Comparison of ENCODE assay signal across 8 cellular contexts in the genomic region with DNA sequence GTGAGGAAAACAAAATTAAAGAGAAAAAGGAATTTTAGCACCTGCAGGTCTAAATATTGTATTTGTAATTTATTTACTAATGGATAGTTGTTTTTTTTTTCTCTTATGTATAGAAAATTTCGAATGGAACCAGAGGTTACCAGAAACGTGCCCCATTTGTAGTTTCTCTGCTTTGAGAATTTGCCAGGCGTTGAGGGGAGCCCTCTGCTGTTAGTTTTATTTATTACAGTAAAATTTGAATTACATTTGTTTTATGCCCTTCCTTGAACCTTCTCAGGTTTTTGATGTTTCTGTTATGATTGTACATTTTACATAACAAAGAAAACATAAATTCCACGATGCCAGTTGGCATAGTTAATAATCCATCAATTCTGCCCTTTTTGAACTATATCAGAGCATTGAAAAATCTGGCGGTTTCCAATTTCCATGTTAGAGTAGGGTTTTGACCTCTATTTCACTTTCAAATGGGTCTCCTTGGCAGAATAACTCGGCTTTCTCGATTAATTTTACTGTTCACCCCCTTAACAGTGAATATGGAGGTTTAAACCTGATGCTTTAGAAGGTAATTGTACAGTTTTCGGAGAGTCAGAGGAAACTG. TPM values are rescaled to one million over a fixed set of nuclear protein-coding genes. Genes with fewer than 3 reads are reported as not detected.
DNase-seq lines count a peak whose midpoint lies in the region; ATAC-seq and TF ChIP-seq lines count a peak whose summit lies in the region.

No MANE protein-coding gene starts in this region.

- no peak overlapping the region for H2BK120ac ChIP-seq in mesendoderm (ENCODE audit: low read depth, low read length)

- CTCF ChIA-PET in mammary epithelial cell (lab: Charles Lee; ENCODE audit: low non-redundant PET): interaction anchor here (1.3 kb wide), 1 partner anchor 132 kb away, joined by 7 read pairs; no protein-coding TSS in a partner anchor

- no peak overlapping the region for H3K56ac ChIP-seq in mesendoderm (ENCODE audit: low read length)

- no peaks in the 10 kb centered on the region for H4K20me1 ChIP-seq in mammary epithelial cell (ENCODE audit: insufficient read depth, low read length)

- ATAC-seq in Right ventricle myocardium superior (ENCODE audit: poor library complexity): peak; percentile 54
- ATAC-seq in GM19035 (IDR thresholded peaks at IDR 0.05; ENCODE audit: unreplicated experiment): no peak
- ATAC-seq in GM18519 (IDR thresholded peaks at IDR 0.05; ENCODE audit: low FRiP score, unreplicated experiment): no peak

- DNase-seq in Right ventricle myocardium superior (no peak), cardiac septum (ENCODE audit: low spot score) (no peak), NCI-H2029 treated with DMSO at 0.1 percent for 48 hours (lab: John Stamatoyannopoulos, UW) (peak; percentile 65), mammary epithelial cell (no peak), mesendoderm (peak; percentile 10), amniotic stem cell (lab: John Stamatoyannopoulos, UW) (no peak)

- H3K4me2 ChIP-seq in mammary epithelial cell (ENCODE audit: insufficient read depth, low read depth, low read length): no peak overlapping the region
- no peak overlapping the region for H3K4me2 ChIP-seq in mesendoderm (ENCODE audit: low read length)

- H3K23ac ChIP-seq in mesendoderm (ENCODE audit: low read length): no peak overlapping the region

- H3K9me3 ChIP-seq in mammary epithelial cell (replicated peaks; ENCODE audit: insufficient read depth, low read length): no peaks in the 10 kb centered on the region

- no peaks in the 10 kb centered on the region for H3K36me3 ChIP-seq in mammary epithelial cell (ENCODE audit: insufficient read depth, low read length)
- H3K36me3 ChIP-seq in mesendoderm (ENCODE audit: control insufficient read depth, insufficient read depth, low read length): no peaks in the 10 kb centered on the region

- H3K79me2 ChIP-seq in mammary epithelial cell (ENCODE audit: insufficient read depth, low read length): no peaks in the 10 kb centered on the region
- no peaks in the 10 kb centered on the region for H3K79me2 ChIP-seq in mesendoderm (ENCODE audit: control insufficient read depth, insufficient read depth, low read length)

- H2BK5ac ChIP-seq in mesendoderm (ENCODE audit: low read length): no peak overlapping the region

- intact Hi-C loops in Right ventricle myocardium superior (cut with DNase I) (loop anchor here (2.0 kb wide), 1 partner anchor 131 kb away; no protein-coding TSS in a partner anchor), cardiac septum (cut with DNase I) (loop anchor here (1.0 kb wide), 1 partner anchor 132 kb away; no protein-coding TSS in a partner anchor), mammary epithelial cell (cut with micrococcal nuclease) (loop anchor here (1.0 kb wide), 2 partner anchors 60 to 132 kb away; no protein-coding TSS in a partner anchor)

- 34% methylated on average over 6 of the region's 8 CpGs for WGBS in mammary epithelial cell (ENCODE audit: low coverage, missing lambda C conversion rate)
- WGBS in mesendoderm (ENCODE audit: extremely low coverage, insufficient coverage, low lambda C conversion rate): no CpG with 5 or more reads among the region's 8 CpGs

- H3K27ac ChIP-seq in mammary epithelial cell (ENCODE audit: insufficient read depth, low read depth, low read length) (no peak overlapping the region), mesendoderm (ENCODE audit: low read depth, low read length) (no peak overlapping the region)

- H3K4ac ChIP-seq in mesendoderm (ENCODE audit: low read depth, low read length): no peak overlapping the region

- H2BK15ac ChIP-seq in mesendoderm (replicated peaks; ENCODE audit: low read depth): no peak overlapping the region

- no peaks in the 10 kb centered on the region for H3K27me3 ChIP-seq in mammary epithelial cell (ENCODE audit: insufficient read depth, low read length)
- H3K27me3 ChIP-seq in mesendoderm (ENCODE audit: insufficient read depth, low read length, poor library complexity): no peaks in the 10 kb centered on the region

- TF ChIP-seq CTCF in mammary epithelial cell (conservative IDR thresholded peaks at IDR 0.05 in 1 of 2, IDR thresholded peaks at IDR 0.05 in 1 of 2; ENCODE audit: extremely low read depth in 1 of 2, insufficient read depth in 1 of 2, low read depth in 1 of 2, low read length in 2 of 2): peak; percentile 57 to 67

- H4K8ac ChIP-seq in mesendoderm (ENCODE audit: low read depth, low read length): no peak overlapping the region

- H3K79me1 ChIP-seq in mesendoderm (ENCODE audit: low read length): no peaks in the 10 kb centered on the region

- H3K9ac ChIP-seq in mammary epithelial cell (ENCODE audit: insufficient read depth, low read length) (no peak overlapping the region), mesendoderm (ENCODE audit: low read length) (no peak overlapping the region)

- H3K18ac ChIP-seq in mesendoderm (ENCODE audit: low read length): no peak overlapping the region

- no TSS peak for BruUV-seq in mammary epithelial cell (replicated peaks; lab: Mats Ljungman, UMichigan)

- H3K4me1 ChIP-seq in mammary epithelial cell (ENCODE audit: insufficient read depth, low read length) (no peaks in the 10 kb centered on the region), mesendoderm (ENCODE audit: control insufficient read depth, low read depth, low read length) (no peaks in the 10 kb centered on the region)

- H2AK5ac ChIP-seq in mesendoderm (ENCODE audit: low read length): no peak overlapping the region

- dilution Hi-C loops in mammary epithelial cell (cut with HindIII; ENCODE audit: low sequenced_read_pairs): no loop called here

- H4K5ac ChIP-seq in mesendoderm (ENCODE audit: low read length): no peak overlapping the region

- H2AFZ ChIP-seq in mammary epithelial cell (ENCODE audit: low read depth, low read length): no peak overlapping the region

- in situ Hi-C loops in mammary epithelial cell (cut with MboI; ENCODE audit: low sequenced_read_pairs in 2 of 2): no loop called here

- H3K4me3 ChIP-seq in mammary epithelial cell (replicated peaks in 1 of 3; ENCODE audit: insufficient read depth in 1 of 3, low read depth in 2 of 3, low read length in 3 of 3): no peak overlapping the region
- no peak overlapping the region for H3K4me3 ChIP-seq in mesendoderm (ENCODE audit: low read length)

RNA-seq across cellular contexts. Expression of a gene that starts 35.1 kb away (rescaled TPM):
- total RNA-seq in Right ventricle myocardium superior (not detected), cardiac septum (0.11 TPM), mammary epithelial cell (not detected)
- polyA plus RNA-seq in mammary epithelial cell: not detected
- polyA minus RNA-seq in mammary epithelial cell: not detected
- polyA plus RNA-seq in mesendoderm (2013, experiment 1 of 2): not detected
- not detected for polyA plus RNA-seq in mesendoderm (2013, experiment 2 of 2)

RNA-seq across cellular contexts. Expression of a gene that starts 57.7 kb away (rescaled TPM):
- 71.1 TPM for total RNA-seq in Right ventricle myocardium superior
- total RNA-seq in cardiac septum: 93.9 TPM
- 1 to 10 TPM in 1 of 2 donors, under 1 TPM in 1; 0.35 to 1.2 TPM for total RNA-seq in mammary epithelial cell
- polyA plus RNA-seq in mammary epithelial cell: 0.18 TPM
- not detected for polyA minus RNA-seq in mammary epithelial cell
- 3.3 TPM for polyA plus RNA-seq in mesendoderm (2013, experiment 1 of 2)
- polyA plus RNA-seq in mesendoderm (2013, experiment 2 of 2): 1.6 TPM

Comparison
In these comparisons a context has a peak if more than half of its experiments do, and no peak if none do; other contexts are left out.
1. DNase-seq: peak in NCI-H2029 treated with DMSO at 0.1 percent for 48 hours (single experiment) and mesendoderm (single experiment); none in Right ventricle myocardium superior (single experiment), cardiac septum (single experiment), mammary epithelial cell (single experiment) and amniotic stem cell (single experiment).
2. RNA of a gene that starts 57.7 kb away (total RNA-seq): 93.9 TPM in cardiac septum (single experiment) and 71.1 TPM in Right ventricle myocardium superior (single experiment); 0.35 to 1.2 TPM in mammary epithelial cell; every median in the first group is over 10 times any median in the second.